ENCODE assay signal across 8 cellular contexts in the genomic region with DNA sequence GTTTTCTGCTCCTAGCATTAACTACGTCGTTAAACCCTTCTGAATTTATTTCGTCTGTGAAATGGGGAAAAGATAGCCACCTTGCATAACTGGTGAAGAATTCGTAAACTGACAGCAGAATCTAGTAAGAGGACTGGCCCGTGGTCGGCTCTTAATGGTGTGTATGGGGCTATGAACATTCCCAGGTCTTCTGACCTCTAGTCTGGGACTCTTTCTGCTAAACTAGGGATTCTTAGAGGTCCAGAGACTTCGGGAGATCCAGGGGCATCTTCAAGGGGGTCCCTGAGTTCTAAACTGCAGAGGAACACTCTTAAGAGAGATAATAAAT.
A peak's percentile ranks its signal among the peaks of the same experiment; 100 is the strongest.
DNase-seq lines count a peak whose midpoint lies in the region; ATAC-seq and TF ChIP-seq lines count a peak whose summit lies in the region.

No MANE protein-coding gene starts in this region.

- in situ Hi-C loops in GM13976 (cut with MboI; ENCODE audit: low sequenced_read_pairs, unreplicated experiment) = no loop called here

- H3K4me1 ChIP-seq in A673 (ENCODE audit: insufficient read depth, low read length, poor library complexity, severe bottlenecking) (peaks cover 9% of the 10 kb centered on the region), mesodermal cell (ENCODE audit: control insufficient read depth, insufficient read depth, low read length, poor library complexity, severe bottlenecking) (peaks cover 5% of the 10 kb centered on the region)

- ATAC-seq in GM18867 (IDR thresholded peaks at IDR 0.05; ENCODE audit: unreplicated experiment) (no peak), HG02938 (IDR thresholded peaks at IDR 0.05; ENCODE audit: unreplicated experiment) (no peak)

- H3K4me3 ChIP-seq in A673 (ENCODE audit: low read depth, low read length, poor library complexity, severe bottlenecking) (peak overlapping the region; percentile 59), mesodermal cell (ENCODE audit: extremely low read depth, insufficient read depth, low read length, poor library complexity, severe bottlenecking) (peak overlapping the region; percentile 46)

- H3K36me3 ChIP-seq in A673 (ENCODE audit: insufficient read depth, low read length, poor library complexity, severe bottlenecking) (no peaks in the 10 kb centered on the region), mesodermal cell (ENCODE audit: control insufficient read depth, insufficient read depth, low read length) (no peaks in the 10 kb centered on the region)

- peak overlapping the region; percentile 52 for H3K27ac ChIP-seq in A673 (ENCODE audit: low read depth, low read length, poor library complexity, severe bottlenecking)
- peak overlapping the region; percentile 99 for H3K27ac ChIP-seq in caudate nucleus (ENCODE audit: low read depth, low read length)
- H3K27ac ChIP-seq in mesodermal cell (ENCODE audit: low read depth, low read length, severe bottlenecking) = peak overlapping the region; percentile 57

- POLR2A ChIA-PET in A673 (lab: Charles Lee; ENCODE audit: low non-redundant PET) = no interaction called here

- DNase-seq in A673 (ENCODE audit: low spot score) = no peak
- peak; percentile 71 for DNase-seq in KG1 (lab: John Stamatoyannopoulos, UW)
- DNase-seq in caudate nucleus (lab: John Stamatoyannopoulos, UW) = no peak
- DNase-seq in central memory CD4-positive, alpha-beta T cell = no peak
- DNase-seq in GM13976 (ENCODE audit: low spot score) = no peak

- WGBS in mesodermal cell (ENCODE audit: insufficient coverage in 2 of 2), 2 experiments = 18 to 25% methylated on average over 3 to 4 of the region's 7 CpGs

- H3K9me3 ChIP-seq in A673 (ENCODE audit: low read depth, low read length, poor library complexity, severe bottlenecking) (no peaks in the 10 kb centered on the region), mesodermal cell (ENCODE audit: control insufficient read depth, low read length) (no peaks in the 10 kb centered on the region)

- BruUV-seq in A673 (replicated peaks; lab: Mats Ljungman, UMichigan) = no TSS peak

- intact Hi-C loops in A673 (cut with micrococcal nuclease; ENCODE audit: unreplicated experiment) = loop anchor here (5.0 kb wide), 1 partner anchor 295 kb away; no protein-coding TSS in a partner anchor

- H3K27me3 ChIP-seq in A673 (replicated peaks; ENCODE audit: insufficient read depth, low read depth, low read length, poor library complexity) = no peaks in the 10 kb centered on the region

- TF ChIP-seq CTCF in A673 (conservative IDR thresholded peaks at IDR 0.05; ENCODE audit: low read depth, low read length) = no peak
- no peak for TF ChIP-seq CTCF in GM13976 (IDR thresholded peaks at IDR 0.05; ENCODE audit: borderline replicate concordance, control extremely low read depth, extremely low read depth, insufficient read depth, missing control alignments)

- CTCF ChIA-PET in A673 (lab: Charles Lee) = no interaction called here
